ENCODE assay signal across 15 cellular contexts in the genomic region with DNA sequence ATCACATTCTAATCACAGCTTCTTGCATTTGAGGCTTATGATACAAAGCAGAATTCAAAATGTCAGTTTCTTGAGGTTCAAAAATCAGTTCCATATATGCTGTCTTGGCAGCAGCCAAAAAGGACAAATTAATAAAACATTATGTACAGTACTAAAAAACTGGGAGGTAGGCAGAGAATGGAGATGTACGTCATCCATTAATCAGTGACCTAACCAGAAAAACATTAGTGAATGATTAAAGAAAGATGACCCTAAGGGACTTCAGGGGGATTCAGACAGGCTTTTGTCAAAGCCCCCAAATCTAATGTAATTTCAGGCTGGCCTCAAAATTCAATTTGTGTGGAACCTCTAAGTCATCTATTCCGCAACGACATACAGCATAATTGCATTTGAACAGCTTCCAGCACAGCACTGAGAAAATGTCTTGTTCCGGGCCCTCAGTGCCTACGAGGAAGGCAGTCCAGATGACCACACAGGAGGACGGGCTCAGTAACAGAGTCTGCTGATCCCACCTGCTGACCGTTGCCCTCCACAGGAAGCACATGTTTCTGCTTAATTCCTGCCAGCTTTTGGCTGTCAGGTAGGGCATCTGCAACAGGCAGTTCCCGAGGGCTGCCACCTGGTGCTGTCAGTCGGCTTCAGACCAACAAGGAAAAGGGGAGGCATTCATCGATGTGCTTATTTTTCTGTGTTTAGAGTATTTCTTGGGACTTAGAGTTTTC.
A peak's percentile ranks its signal among the peaks of the same experiment; 100 is the strongest.
DNase-seq lines count a peak whose midpoint lies in the region; ATAC-seq, FAIRE-seq and TF ChIP-seq lines count a peak whose summit lies in the region.
"Had no signal": no experiment of that assay in that cellular context is flagged by ENCODE, and none has a peak within 500 bp of the region (broad histone marks: within the 10 kb centered on the region; RNA-seq: fewer than 3 reads in every experiment).

No MANE protein-coding gene starts in this region.

- H3K27me3 ChIP-seq in fibroblast of lung (ENCODE audit: control insufficient read depth, insufficient read depth, low read length), result no peaks in the 10 kb centered on the region
- no peaks in the 10 kb centered on the region for H3K27me3 ChIP-seq in mesendoderm (ENCODE audit: insufficient read depth, low read length, poor library complexity)
- no peaks in the 10 kb centered on the region for H3K27me3 ChIP-seq in CD8-positive, alpha-beta memory T cell (ENCODE audit: insufficient read depth, low read length, poor library complexity, severe bottlenecking)
- H3K27me3 ChIP-seq: brain microvascular endothelial cell, esophagus squamous epithelium had no signal

- H3K36me3 Mint-ChIP-seq in CD8-positive, alpha-beta memory T cell, result no peaks in the 10 kb centered on the region

- H4K20me1 ChIP-seq in fibroblast of lung (ENCODE audit: control insufficient read depth, extremely low read depth, insufficient read depth, low read length), result no peaks in the 10 kb centered on the region

- H3K36me3 ChIP-seq in fibroblast of lung (ENCODE audit: control insufficient read depth, insufficient read depth, low read length) (no peaks in the 10 kb centered on the region), mesendoderm (ENCODE audit: control insufficient read depth, insufficient read depth, low read length) (no peaks in the 10 kb centered on the region)
- no peaks in the 10 kb centered on the region for H3K36me3 ChIP-seq in CD8-positive, alpha-beta memory T cell (ENCODE audit: insufficient read depth, low read length)
- H3K36me3 ChIP-seq: brain microvascular endothelial cell, esophagus squamous epithelium had no signal

- ATAC-seq in HG03521 (IDR thresholded peaks at IDR 0.05; ENCODE audit: unreplicated experiment), result no peak

- peak; percentile 73 for FAIRE-seq in GM12892 (lab: Jason Lieb, UNC)

- H2AK5ac ChIP-seq in mesendoderm (ENCODE audit: low read length), result no peak overlapping the region

- no peak overlapping the region for H3K27ac ChIP-seq in fibroblast of lung (ENCODE audit: insufficient read depth, low read length)
- no peak overlapping the region for H3K27ac ChIP-seq in mesendoderm (ENCODE audit: low read depth, low read length)
- no peak overlapping the region for H3K27ac ChIP-seq in CD8-positive, alpha-beta memory T cell (ENCODE audit: low read depth, low read length)
- H3K27ac ChIP-seq: brain microvascular endothelial cell, C4-2B, esophagus squamous epithelium had no signal

- H2BK15ac ChIP-seq in mesendoderm (replicated peaks; ENCODE audit: low read depth), result no peak overlapping the region

- H3K79me1 ChIP-seq in mesendoderm (ENCODE audit: low read length), result no peaks in the 10 kb centered on the region

- WGBS in mesendoderm (ENCODE audit: extremely low coverage, insufficient coverage, low lambda C conversion rate), result no CpG with 5 or more reads among the region's 10 CpGs

- H3K4me1 Mint-ChIP-seq in CD8-positive, alpha-beta memory T cell, result no peaks in the 10 kb centered on the region
- H3K4me1 Mint-ChIP-seq: activated CD4-positive, alpha-beta T cell treated with anti-CD3 and anti-CD28 coated beads, Interleukin-2, amount 10 ng/mL, durations not matched to agents 7 days and 5 days had no signal

- H3K18ac ChIP-seq in mesendoderm (ENCODE audit: low read length), result no peak overlapping the region

- no peak for TF ChIP-seq CTCF in fibroblast of lung (conservative IDR thresholded peaks at IDR 0.05 in 1 of 2, IDR thresholded peaks at IDR 0.05 in 1 of 2; ENCODE audit: low read depth in 1 of 2, low read length in 2 of 2)

- no peak overlapping the region for H4K8ac ChIP-seq in mesendoderm (ENCODE audit: low read depth, low read length)

- H4K5ac ChIP-seq in mesendoderm (ENCODE audit: low read length), result no peak overlapping the region

- TF ChIP-seq POLR2A in GM12892 (IDR thresholded peaks at IDR 0.05; ENCODE audit: low read depth, low read length), result no peak

- no peak overlapping the region for H3K4me3 ChIP-seq in fibroblast of lung (replicated peaks in 1 of 4; ENCODE audit: control extremely low read depth in 1 of 4, insufficient read depth in 1 of 4, low read depth in 3 of 4, low read length in 4 of 4)
- H3K4me3 ChIP-seq in mesendoderm (ENCODE audit: low read length), result no peak overlapping the region
- no peak overlapping the region for H3K4me3 ChIP-seq in CD8-positive, alpha-beta memory T cell (ENCODE audit: low read length)
- H3K4me3 ChIP-seq: esophagus squamous epithelium had no signal

- POLR2A ChIA-PET in CD8-positive, alpha-beta memory T cell (lab: Charles Lee), result no interaction called here

- no peak overlapping the region for H3K9ac ChIP-seq in fibroblast of lung (ENCODE audit: insufficient read depth, low read length)
- no peak overlapping the region for H3K9ac ChIP-seq in mesendoderm (ENCODE audit: low read length)

- DNase-seq in GM12892 (ENCODE audit: insufficient read length) (no peak), NCI-H69 (lab: John Stamatoyannopoulos, UW) (peak; percentile 79), fibroblast of lung (ENCODE audit: low read depth in 2 of 2) (no peak), mesendoderm (peak; percentile 64), NCI-H2196 (lab: John Stamatoyannopoulos, UW; ENCODE audit: unreplicated experiment) (no peak), SW 1271 (lab: John Stamatoyannopoulos, UW) (no peak)
- DNase-seq in CD8-positive, alpha-beta memory T cell, result no peak
- DNase-seq: activated CD4-positive, alpha-beta T cell treated with anti-CD3 and anti-CD28 coated beads, Interleukin-2, amount 10 ng/mL, durations not matched to agents 7 days and 5 days; brain microvascular endothelial cell; esophagus squamous epithelium; NCI-H1436; stimulated activated CD4-positive, alpha-beta T cell treated with anti-CD3 and anti-CD28 coated beads, Interleukin-4, amount 100 ng/mL, for 1 hour had no signal

- no peak overlapping the region for H3K27ac Mint-ChIP-seq in CD8-positive, alpha-beta memory T cell
- H3K27ac Mint-ChIP-seq: activated CD4-positive, alpha-beta T cell treated with anti-CD3 and anti-CD28 coated beads, Interleukin-2, amount 10 ng/mL, durations not matched to agents 7 days and 5 days; stimulated activated naive CD8-positive, alpha-beta T cell treated with anti-CD3 and anti-CD28 coated beads, Interleukin-15, Interleukin-2, amounts not matched to agents 100 ng/mL and 50 ng/mL, for 24 hours had no signal

- H3K4ac ChIP-seq in mesendoderm (ENCODE audit: low read depth, low read length), result no peak overlapping the region

- H3K9me3 ChIP-seq in fibroblast of lung (ENCODE audit: control insufficient read depth, insufficient read depth, low read depth, low read length), result no peaks in the 10 kb centered on the region
- H3K9me3 ChIP-seq in CD8-positive, alpha-beta memory T cell (ENCODE audit: low read length), result no peaks in the 10 kb centered on the region
- H3K9me3 ChIP-seq: esophagus squamous epithelium had no signal

- H3K4me1 ChIP-seq in fibroblast of lung (ENCODE audit: control insufficient read depth, extremely low read depth, insufficient read depth, low read length), result no peaks in the 10 kb centered on the region
- H3K4me1 ChIP-seq in mesendoderm (ENCODE audit: control insufficient read depth, low read depth, low read length), result no peaks in the 10 kb centered on the region
- H3K4me1 ChIP-seq in CD8-positive, alpha-beta memory T cell (ENCODE audit: insufficient read depth, low read length), result no peaks in the 10 kb centered on the region
- H3K4me1 ChIP-seq: esophagus squamous epithelium had no signal

- H3K23ac ChIP-seq in mesendoderm (ENCODE audit: low read length), result no peak overlapping the region

- CTCF ChIA-PET in CD8-positive, alpha-beta memory T cell (lab: Charles Lee), result no interaction called here

- H3K79me2 ChIP-seq in fibroblast of lung (ENCODE audit: control insufficient read depth, insufficient read depth, low read length) (no peaks in the 10 kb centered on the region), mesendoderm (ENCODE audit: control insufficient read depth, insufficient read depth, low read length) (no peaks in the 10 kb centered on the region)

- H3K9me3 Mint-ChIP-seq in CD8-positive, alpha-beta memory T cell, result no peaks in the 10 kb centered on the region
- H3K9me3 Mint-ChIP-seq: activated CD4-positive, alpha-beta T cell treated with anti-CD3 and anti-CD28 coated beads, Interleukin-2, amount 10 ng/mL, durations not matched to agents 7 days and 5 days; stimulated activated naive CD8-positive, alpha-beta T cell treated with anti-CD3 and anti-CD28 coated beads, Interleukin-15, Interleukin-2, amounts not matched to agents 100 ng/mL and 50 ng/mL, for 24 hours had no signal

- peak overlapping the region; percentile 4 for H2AFZ ChIP-seq in fibroblast of lung (ENCODE audit: low read length)

- H3K27me3 Mint-ChIP-seq in CD8-positive, alpha-beta memory T cell, result no peaks in the 10 kb centered on the region

- no peak overlapping the region for H2BK120ac ChIP-seq in mesendoderm (ENCODE audit: low read depth, low read length)

- H3K4me3 Mint-ChIP-seq in CD8-positive, alpha-beta memory T cell, result no peak overlapping the region
- H3K4me3 Mint-ChIP-seq: activated CD4-positive, alpha-beta T cell treated with anti-CD3 and anti-CD28 coated beads, Interleukin-2, amount 10 ng/mL, durations not matched to agents 7 days and 5 days; stimulated activated naive CD8-positive, alpha-beta T cell treated with anti-CD3 and anti-CD28 coated beads, Interleukin-15, Interleukin-2, amounts not matched to agents 100 ng/mL and 50 ng/mL, for 24 hours had no signal

- H2BK5ac ChIP-seq in mesendoderm (ENCODE audit: low read length), result no peak overlapping the region

- H3K4me2 ChIP-seq in fibroblast of lung (ENCODE audit: extremely low read depth, insufficient read depth, low read length) (no peak overlapping the region), mesendoderm (ENCODE audit: low read length) (no peak overlapping the region)

- H3K56ac ChIP-seq in mesendoderm (ENCODE audit: low read length), result no peak overlapping the region

Comparison
In these comparisons a context has a peak if more than half of its experiments do, and no peak if none do; other contexts are left out.
1. DNase-seq: peak in NCI-H69 (single experiment) and mesendoderm (single experiment); none in GM12892 (single experiment), fibroblast of lung (0 of 2), CD8-positive, alpha-beta memory T cell (0 of 5), NCI-H2196 (single experiment) and SW 1271 (0 of 2).